Comparison of ENCODE assay signal across 1 cellular context in genomic region chr21:45139473-45139872, GRCh38.
TF ChIP-seq lines count a peak whose summit lies in the region.

No MANE protein-coding gene starts in this region.

TF ChIP-seq in IMR-90, 13 proteins besides CTCF, POLR2A, EP300 and RAD21 (continued from another document):
- TF ChIP-seq, protein P1, sequence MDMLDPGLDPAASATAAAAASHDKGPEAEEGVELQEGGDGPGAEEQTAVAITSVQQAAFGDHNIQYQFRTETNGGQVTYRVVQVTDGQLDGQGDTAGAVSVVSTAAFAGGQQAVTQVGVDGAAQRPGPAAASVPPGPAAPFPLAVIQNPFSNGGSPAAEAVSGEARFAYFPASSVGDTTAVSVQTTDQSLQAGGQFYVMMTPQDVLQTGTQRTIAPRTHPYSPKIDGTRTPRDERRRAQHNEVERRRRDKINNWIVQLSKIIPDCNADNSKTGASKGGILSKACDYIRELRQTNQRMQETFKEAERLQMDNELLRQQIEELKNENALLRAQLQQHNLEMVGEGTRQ (IDR thresholded peaks at IDR 0.05; ENCODE audit: low read depth, low read length), result no peak
